ENCODE assay signal across 1 cellular context in the genomic region with DNA sequence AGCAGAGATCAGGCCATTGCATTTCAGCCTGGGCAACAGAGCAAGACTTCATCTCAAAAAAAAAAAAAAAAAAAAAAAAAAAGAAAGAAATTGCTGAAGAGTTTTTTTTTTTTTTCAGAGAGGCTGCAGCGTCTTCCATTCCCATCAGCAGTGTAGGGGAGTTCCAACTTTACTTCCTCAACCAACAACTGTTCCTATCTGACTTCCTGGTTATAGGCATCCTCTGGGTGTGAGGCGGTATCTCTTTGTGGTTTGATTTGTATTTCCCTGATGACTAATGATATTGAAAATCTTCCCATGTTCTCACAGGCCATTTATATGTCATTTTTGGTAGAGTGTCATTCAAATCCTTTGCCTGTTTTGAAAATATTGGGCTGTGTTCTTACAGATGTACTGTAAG.
TF ChIP-seq lines count a peak whose summit lies in the region.

No MANE protein-coding gene starts in this region.

TF ChIP-seq in endothelial cell of umbilical vein, 7 proteins besides CTCF, POLR2A, EP300 and RAD21:
- TF ChIP-seq FOS (IDR thresholded peaks at IDR 0.05; ENCODE audit: borderline replicate concordance, insufficient read depth, low read length) = peak; percentile 19
- TF ChIP-seq MAX (IDR thresholded peaks at IDR 0.05; ENCODE audit: insufficient read depth, insufficient read length) = no peak
